Comparison of ENCODE assay signal across 18 cellular contexts in genomic region chr22:22881116-22882032, GRCh38. TPM values are rescaled to one million over a fixed set of nuclear protein-coding genes. Genes with fewer than 3 reads are reported as not detected.
DNase-seq lines count a peak whose midpoint lies in the region; ATAC-seq and TF ChIP-seq lines count a peak whose summit lies in the region.
"Had no signal": no experiment of that assay in that cellular context is flagged by ENCODE, and none has a peak within 500 bp of the region (broad histone marks: within the 10 kb centered on the region; RNA-seq: fewer than 3 reads in every experiment).

No MANE protein-coding gene starts in this region.

- TF ChIP-seq CTCF in GM20000 (IDR thresholded peaks at IDR 0.05; ENCODE audit: extremely low read depth, missing control alignments) (no peak), esophagus squamous epithelium (IDR thresholded peaks at IDR 0.05) (no peak)

- H3K27me3 ChIP-seq in esophagus squamous epithelium = peaks cover 0 to 28% (median 0%) of the 10 kb centered on the region in 4 donors
- H3K27me3 ChIP-seq: SJSA1 had no signal

- peak overlapping the region; percentile 44 for H3K27ac Mint-ChIP-seq in stimulated activated memory B cell treated with anti-CD40 and anti-IgM and Interleukin-4, amounts not matched to agents 10 μg/mL and 1 μg/mL and 100 μg/mL, for 72 hours
- H3K27ac Mint-ChIP-seq: stimulated activated naive CD8-positive, alpha-beta T cell treated with anti-CD3 and anti-CD28 coated beads, Interleukin-15, amount 100 ng/mL, for 72 hours had no signal

- no peaks in the 10 kb centered on the region for H3K4me1 ChIP-seq in esophagus squamous epithelium
- H3K4me1 ChIP-seq: A549, SJSA1 had no signal

- H3K4me3 ChIP-seq in esophagus squamous epithelium = no peak overlapping the region
- H3K4me3 ChIP-seq: A549, SJSA1 had no signal

- H3K4me1 Mint-ChIP-seq in stimulated activated memory B cell treated with anti-CD40 and anti-IgM and Interleukin-4, amounts not matched to agents 10 μg/mL and 1 μg/mL and 100 μg/mL, for 72 hours = peaks cover 82% of the 10 kb centered on the region

- no peaks in the 10 kb centered on the region for H3K36me3 ChIP-seq in esophagus squamous epithelium
- H3K36me3 ChIP-seq: SJSA1 had no signal

- peaks cover 7% of the 10 kb centered on the region for H3K27me3 Mint-ChIP-seq in stimulated activated memory B cell treated with anti-CD40 and anti-IgM and Interleukin-4, amounts not matched to agents 10 μg/mL and 1 μg/mL and 100 μg/mL, for 72 hours

- intact Hi-C loops in esophagus squamous epithelium (cut with DNase I) = no loop called here

- H3K9me3 ChIP-seq in esophagus squamous epithelium = no peaks in the 10 kb centered on the region
- H3K9me3 ChIP-seq: A549 had no signal

- peak overlapping the region; percentile 23 for H3K4me3 Mint-ChIP-seq in stimulated activated memory B cell treated with anti-CD40 and anti-IgM and Interleukin-4, amounts not matched to agents 10 μg/mL and 1 μg/mL and 100 μg/mL, for 72 hours
- H3K4me3 Mint-ChIP-seq: dendritic cell treated with granulocyte-macrophage colony-stimulating factor and Interleukin-4, amounts not matched to agents 40 ng/mL and 50 ng/mL, for 4 days; stimulated activated naive CD8-positive, alpha-beta T cell treated with anti-CD3 and anti-CD28 coated beads, Interleukin-15, amount 100 ng/mL, for 72 hours had no signal

- no peaks in the 10 kb centered on the region for H3K36me3 Mint-ChIP-seq in stimulated activated memory B cell treated with anti-CD40 and anti-IgM and Interleukin-4, amounts not matched to agents 10 μg/mL and 1 μg/mL and 100 μg/mL, for 72 hours

- TF ChIP-seq POLR2A in Raji (IDR thresholded peaks at IDR 0.05; ENCODE audit: insufficient read depth, low read depth, low read length) (peak; percentile 45), esophagus squamous epithelium (IDR thresholded peaks at IDR 0.05) (no peak)

- H3K27ac ChIP-seq in esophagus squamous epithelium = no peak overlapping the region
- H3K27ac ChIP-seq: A549, SJSA1 had no signal

- peak; percentile 46 for ATAC-seq in stimulated activated memory B cell treated with anti-CD40 and anti-IgM and Interleukin-4, amounts not matched to agents 10 μg/mL and 1 μg/mL and 100 μg/mL, for 72 hours
- ATAC-seq: stimulated activated naive CD8-positive, alpha-beta T cell treated with anti-CD3 and anti-CD28 coated beads, Interleukin-15, amount 100 ng/mL, for 72 hours had no signal

- DNase-seq in NCI-H748 (lab: John Stamatoyannopoulos, UW; ENCODE audit: unreplicated experiment) (peak; percentile 34), NCI-H748 treated with DMSO at 0.1 percent for 48 hours (lab: John Stamatoyannopoulos, UW) (no peak), GM20000 (ENCODE audit: low spot score) (peak; percentile 53), esophagus squamous epithelium (lab: John Stamatoyannopoulos, UW) (no peak), midbrain (lab: John Stamatoyannopoulos, UW) (no peak), NCI-H1092 (lab: John Stamatoyannopoulos, UW) (no peak)
- DNase-seq: activated gamma-delta T cell; NCI-H526 treated with DMSO at 0.1 percent for 48 hours; stimulated activated naive CD8-positive, alpha-beta T cell treated with anti-CD3 and anti-CD28 coated beads, Interleukin-15, amount 100 ng/mL, for 72 hours had no signal

- WGBS in esophagus squamous epithelium, 2 donors = 54 to 56% methylated on average over 3 to 8 of the region's 10 CpGs

- H3K9me3 Mint-ChIP-seq in stimulated activated memory B cell treated with anti-CD40 and anti-IgM and Interleukin-4, amounts not matched to agents 10 μg/mL and 1 μg/mL and 100 μg/mL, for 72 hours = no peaks in the 10 kb centered on the region
- H3K9me3 Mint-ChIP-seq: dendritic cell treated with granulocyte-macrophage colony-stimulating factor and Interleukin-4, amounts not matched to agents 40 ng/mL and 50 ng/mL, for 4 days; stimulated activated naive CD8-positive, alpha-beta T cell treated with anti-CD3 and anti-CD28 coated beads, Interleukin-15, amount 100 ng/mL, for 72 hours had no signal

RNA-seq across cellular contexts. Expression of gene IGLL5, which starts 6.2 kb away (rescaled TPM):
- total RNA-seq in esophagus squamous epithelium = 10 to 100 TPM in 1 of 4 donors, 1 to 10 TPM in 1, not detected in 2; 5.0 to 20.7 TPM
- total RNA-seq: activated CD8-positive, alpha-beta memory T cell treated with anti-CD3 and anti-CD28 coated beads for 36 hours; fibroblast of lung; mammary epithelial cell; SJSA1; skeletal muscle tissue had no signal

Comparison
In these comparisons a context has a peak if more than half of its experiments do, and no peak if none do; other contexts are left out.
1. DNase-seq: peak in NCI-H748 (single experiment) and GM20000 (single experiment); none in NCI-H748 treated with DMSO at 0.1 percent for 48 hours (single experiment), esophagus squamous epithelium (single experiment), midbrain (single experiment) and NCI-H1092 (single experiment).